ENCODE assay signal across 20 cellular contexts in the genomic region with DNA sequence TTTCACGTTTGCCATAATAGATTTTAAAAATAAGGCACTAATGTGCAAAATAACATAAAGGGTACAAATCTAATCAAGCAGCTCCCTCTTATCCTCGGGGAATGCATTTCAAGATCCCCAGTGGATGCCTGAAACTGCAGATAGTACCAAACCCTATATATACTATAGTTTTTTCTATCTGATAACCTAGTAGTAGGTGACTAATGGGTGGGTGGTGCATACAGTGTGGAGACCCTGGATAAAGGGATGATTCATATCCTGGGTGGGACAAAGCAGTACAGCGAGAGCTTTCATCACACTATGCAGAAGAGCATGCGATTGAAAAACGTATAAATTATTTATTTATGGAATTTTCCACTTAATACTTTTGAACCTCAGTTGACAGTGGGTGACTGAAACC.
"Had no signal": no experiment of that assay in that cellular context is flagged by ENCODE, and none has a peak within 500 bp of the region (broad histone marks: within the 10 kb centered on the region; RNA-seq: fewer than 3 reads in every experiment).

No MANE protein-coding gene starts in this region.

- H3K79me2 ChIP-seq: hepatocyte, parathyroid adenoma had no signal

- H3K4me1 ChIP-seq: esophagus squamous epithelium, parathyroid adenoma, prostate gland, right lobe of liver, spleen, tibial artery had no signal

- H2AFZ ChIP-seq: hepatocyte, parathyroid adenoma had no signal

- ATAC-seq: effector memory CD8-positive, alpha-beta T cell; left colon; left ventricle myocardium superior; right lobe of liver; stimulated activated memory B cell treated with anti-CD40 and anti-IgM and Interleukin-4, amounts not matched to agents 10 μg/mL and 1 μg/mL and 100 μg/mL, for 72 hours had no signal

- H3K36me3 ChIP-seq: esophagus squamous epithelium, prostate gland, right lobe of liver, spleen, tibial artery had no signal

- DNase-seq: effector memory CD8-positive, alpha-beta T cell; esophagus squamous epithelium; foreskin melanocyte; head of caudate nucleus; kidney; left colon; left ventricle myocardium superior; mesendoderm; naive B cell; nephron progenitor cell; right lobe of liver; spleen; stimulated activated CD4-positive, alpha-beta T cell treated with anti-CD3 and anti-CD28 coated beads, Interleukin-15, amount 100 ng/mL, for 24 hours; stimulated activated CD4-positive, alpha-beta T cell treated with anti-CD3 and anti-CD28 coated beads, Interleukin-1b, Interleukin-23, amount 100 ng/mL, for 48 hours; stimulated activated CD4-positive, alpha-beta T cell treated with anti-CD3 and anti-CD28 coated beads, Interleukin-4, amount 100 ng/mL, for 24 hours; tibial artery had no signal

- H3K27ac ChIP-seq: esophagus squamous epithelium, hepatocyte, parathyroid adenoma, prostate gland, right lobe of liver, spleen, tibial artery had no signal

- H3K9me3 ChIP-seq: esophagus squamous epithelium, prostate gland, right lobe of liver, spleen, tibial artery had no signal

- H3K4me3 ChIP-seq: esophagus squamous epithelium, hepatocyte, prostate gland, right lobe of liver, spleen, tibial artery had no signal

- H3K27me3 ChIP-seq: esophagus squamous epithelium, hepatocyte, right lobe of liver, tibial artery had no signal

- H3K4me2 ChIP-seq: hepatocyte had no signal

- H3K9ac ChIP-seq: parathyroid adenoma had no signal
